Comparison of ENCODE assay signal across 1 cellular context in genomic region chr6:41531591-41532582, GRCh38.
A peak's percentile ranks its signal among the peaks of the same experiment; 100 is the strongest.
TF ChIP-seq lines count a peak whose summit lies in the region.

No MANE protein-coding gene starts in this region.

TF ChIP-seq in GM12878, 131 proteins besides CTCF, POLR2A, EP300 and RAD21 (continued from another document and continues in another):
- peak; percentile 98 for TF ChIP-seq SKIL (IDR thresholded peaks at IDR 0.05; ENCODE audit: low read depth, poor library complexity, severe bottlenecking)
- peak; percentile 71 for TF ChIP-seq CHD2 (IDR thresholded peaks at IDR 0.05; ENCODE audit: borderline replicate concordance, low read depth, low read length)
- TF ChIP-seq PKNOX1 (IDR thresholded peaks at IDR 0.05), result peak; percentile 6; the same call in 1 of the 2 replicates
- TF ChIP-seq USF1 (IDR thresholded peaks at IDR 0.05; ENCODE audit: borderline replicate concordance, extremely low read length, insufficient read depth, low read depth, low read length), result no peak
- TF ChIP-seq PAX8 (IDR thresholded peaks at IDR 0.05), result no peak
- no peak for TF ChIP-seq YBX1 (IDR thresholded peaks at IDR 0.05)
- TF ChIP-seq FOXM1 (IDR thresholded peaks at IDR 0.05; ENCODE audit: low read depth, low read length), result peak; percentile 99
- no peak for TF ChIP-seq ESRRA (IDR thresholded peaks at IDR 0.05; ENCODE audit: low read length)
- TF ChIP-seq KLF5 (IDR thresholded peaks at IDR 0.05; ENCODE audit: partially characterized antibody), result peak; percentile 91
- no peak for TF ChIP-seq NFXL1 (IDR thresholded peaks at IDR 0.05; ENCODE audit: borderline replicate concordance)
- peak; percentile 71 for TF ChIP-seq BMI1 (IDR thresholded peaks at IDR 0.05; ENCODE audit: borderline replicate concordance)
- TF ChIP-seq YY1 (IDR thresholded peaks at IDR 0.05; ENCODE audit: low read depth, low read length), result 0 out of 2 replicates have a peak, but pooled peaks have one; percentile 14
- TF ChIP-seq CBFB (IDR thresholded peaks at IDR 0.05; ENCODE audit: low read depth), result peak; percentile 90
- peak; percentile 74 to 82 for TF ChIP-seq BHLHE40 (IDR thresholded peaks at IDR 0.05; ENCODE audit: borderline replicate concordance in 1 of 2, low read depth in 2 of 2, low read length in 1 of 2)
- TF ChIP-seq CBX5 (IDR thresholded peaks at IDR 0.05; ENCODE audit: low read depth), result peak; percentile 51; the same call in 1 of the 2 replicates
- TF ChIP-seq TAF1 (IDR thresholded peaks at IDR 0.05; ENCODE audit: borderline replicate concordance, low read depth, low read length), result peak; percentile 56
- TF ChIP-seq REST (IDR thresholded peaks at IDR 0.05; ENCODE audit: low read depth, low read length), result 0 out of 2 replicates have a peak, but pooled peaks have one; percentile 23
- peak; percentile 99 for TF ChIP-seq NFIC (IDR thresholded peaks at IDR 0.05; ENCODE audit: low read depth, low read length)
- TF ChIP-seq E4F1 (IDR thresholded peaks at IDR 0.05; ENCODE audit: borderline replicate concordance, partially characterized antibody), result no peak
- TF ChIP-seq ATF7 (IDR thresholded peaks at IDR 0.05; ENCODE audit: low read depth), result peak; percentile 94
- no peak for TF ChIP-seq RELA (IDR thresholded peaks at IDR 0.05; ENCODE audit: borderline replicate concordance, partially characterized antibody)
- no peak for TF ChIP-seq SREBF2 (IDR thresholded peaks at IDR 0.05; ENCODE audit: low read length)
- TF ChIP-seq HDAC2 (IDR thresholded peaks at IDR 0.05), result no peak; the same call in 1 of the 2 replicates
- no peak for TF ChIP-seq SMAD5 (IDR thresholded peaks at IDR 0.05; ENCODE audit: low read depth)
- TF ChIP-seq NKRF (conservative IDR thresholded peaks at IDR 0.05), result peak; percentile 85
- peak in 1 of 2 experiments; percentile 72; a peak in 2 of 4 replicates for TF ChIP-seq SRF (IDR thresholded peaks at IDR 0.05; ENCODE audit: low read depth in 2 of 2, low read length in 2 of 2)
- peak; percentile 94 for TF ChIP-seq JUND (IDR thresholded peaks at IDR 0.05; ENCODE audit: low read depth, low read length)
- peak; percentile 96 for TF ChIP-seq GATAD2B (conservative IDR thresholded peaks at IDR 0.05; ENCODE audit: low read depth)
- TF ChIP-seq CHD1 (IDR thresholded peaks at IDR 0.05; ENCODE audit: low read depth, low read length), result no peak
- peak; percentile 89; the same call in 1 of the 2 replicates for TF ChIP-seq TCF3 (IDR thresholded peaks at IDR 0.05; ENCODE audit: borderline replicate concordance, insufficient read depth, low read depth, low read length)
- no peak for TF ChIP-seq E2F8 (IDR thresholded peaks at IDR 0.05; ENCODE audit: low read depth, partially characterized antibody)
- TF ChIP-seq ZZZ3 (IDR thresholded peaks at IDR 0.05; ENCODE audit: control insufficient read depth, insufficient read length, low read depth), result no peak
- TF ChIP-seq NR2C2 (IDR thresholded peaks at IDR 0.05; ENCODE audit: borderline replicate concordance, control insufficient read depth, insufficient read length, low read depth), result no peak
- TF ChIP-seq GABPA (IDR thresholded peaks at IDR 0.05; ENCODE audit: low read depth), result peak; percentile 71; the same call in 1 of the 2 replicates
- peak; percentile 29; the same call in 1 of the 2 replicates for TF ChIP-seq TARDBP (IDR thresholded peaks at IDR 0.05; ENCODE audit: borderline replicate concordance)
- TF ChIP-seq IKZF1 (conservative IDR thresholded peaks at IDR 0.05), result peak; percentile 98
- TF ChIP-seq NBN (IDR thresholded peaks at IDR 0.05), result peak; percentile 99
- peak; percentile 65 for TF ChIP-seq CREB1 (IDR thresholded peaks at IDR 0.05; ENCODE audit: low read depth)
- TF ChIP-seq ZBTB33 (IDR thresholded peaks at IDR 0.05), result no peak
